ENCODE assay signal across 4 cellular contexts in the genomic region with DNA sequence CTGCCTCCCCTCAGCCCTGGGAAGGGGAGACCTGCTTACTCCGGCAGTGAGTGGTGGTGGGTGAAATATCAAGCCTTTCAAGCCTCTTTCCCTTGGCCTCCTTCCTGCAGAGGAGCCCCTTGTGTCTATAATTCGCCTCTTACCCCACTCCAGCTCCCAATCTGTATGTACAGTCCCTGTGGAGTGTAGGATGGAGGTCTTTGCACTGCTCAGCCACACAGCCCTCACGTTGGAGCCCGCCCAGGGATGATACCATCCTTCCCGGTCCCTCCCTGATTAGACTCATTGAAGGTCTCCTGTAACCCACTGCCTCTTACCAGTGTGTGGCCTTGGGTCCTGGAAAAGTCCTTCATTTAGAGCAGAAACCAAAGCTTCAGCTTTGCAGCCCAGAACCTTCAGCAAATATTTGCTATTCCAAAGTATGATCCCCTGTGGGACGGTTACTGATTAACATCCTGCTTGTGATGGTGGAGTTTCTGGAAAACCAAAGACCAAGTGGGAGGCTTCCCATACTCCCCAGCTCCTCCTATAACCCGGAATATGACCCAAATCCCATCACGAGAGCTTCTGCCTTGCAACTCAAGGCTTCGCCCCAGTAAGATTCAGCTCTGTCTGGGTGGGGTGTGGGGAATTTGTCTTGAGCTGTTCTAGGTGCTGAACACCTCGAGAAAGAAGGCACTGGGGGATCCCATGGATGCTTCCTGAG.
TF ChIP-seq lines count a peak whose summit lies in the region.

A gene with protein sequence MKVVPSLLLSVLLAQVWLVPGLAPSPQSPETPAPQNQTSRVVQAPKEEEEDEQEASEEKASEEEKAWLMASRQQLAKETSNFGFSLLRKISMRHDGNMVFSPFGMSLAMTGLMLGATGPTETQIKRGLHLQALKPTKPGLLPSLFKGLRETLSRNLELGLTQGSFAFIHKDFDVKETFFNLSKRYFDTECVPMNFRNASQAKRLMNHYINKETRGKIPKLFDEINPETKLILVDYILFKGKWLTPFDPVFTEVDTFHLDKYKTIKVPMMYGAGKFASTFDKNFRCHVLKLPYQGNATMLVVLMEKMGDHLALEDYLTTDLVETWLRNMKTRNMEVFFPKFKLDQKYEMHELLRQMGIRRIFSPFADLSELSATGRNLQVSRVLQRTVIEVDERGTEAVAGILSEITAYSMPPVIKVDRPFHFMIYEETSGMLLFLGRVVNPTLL (minus strand): TSS at position 397 of the 706 bp plus-strand sequence. CDS start 2,675 bp downstream, outside the sequence.

TF ChIP-seq in A549, 52 proteins besides CTCF, POLR2A, EP300 and RAD21:
- TF ChIP-seq, protein P1, sequence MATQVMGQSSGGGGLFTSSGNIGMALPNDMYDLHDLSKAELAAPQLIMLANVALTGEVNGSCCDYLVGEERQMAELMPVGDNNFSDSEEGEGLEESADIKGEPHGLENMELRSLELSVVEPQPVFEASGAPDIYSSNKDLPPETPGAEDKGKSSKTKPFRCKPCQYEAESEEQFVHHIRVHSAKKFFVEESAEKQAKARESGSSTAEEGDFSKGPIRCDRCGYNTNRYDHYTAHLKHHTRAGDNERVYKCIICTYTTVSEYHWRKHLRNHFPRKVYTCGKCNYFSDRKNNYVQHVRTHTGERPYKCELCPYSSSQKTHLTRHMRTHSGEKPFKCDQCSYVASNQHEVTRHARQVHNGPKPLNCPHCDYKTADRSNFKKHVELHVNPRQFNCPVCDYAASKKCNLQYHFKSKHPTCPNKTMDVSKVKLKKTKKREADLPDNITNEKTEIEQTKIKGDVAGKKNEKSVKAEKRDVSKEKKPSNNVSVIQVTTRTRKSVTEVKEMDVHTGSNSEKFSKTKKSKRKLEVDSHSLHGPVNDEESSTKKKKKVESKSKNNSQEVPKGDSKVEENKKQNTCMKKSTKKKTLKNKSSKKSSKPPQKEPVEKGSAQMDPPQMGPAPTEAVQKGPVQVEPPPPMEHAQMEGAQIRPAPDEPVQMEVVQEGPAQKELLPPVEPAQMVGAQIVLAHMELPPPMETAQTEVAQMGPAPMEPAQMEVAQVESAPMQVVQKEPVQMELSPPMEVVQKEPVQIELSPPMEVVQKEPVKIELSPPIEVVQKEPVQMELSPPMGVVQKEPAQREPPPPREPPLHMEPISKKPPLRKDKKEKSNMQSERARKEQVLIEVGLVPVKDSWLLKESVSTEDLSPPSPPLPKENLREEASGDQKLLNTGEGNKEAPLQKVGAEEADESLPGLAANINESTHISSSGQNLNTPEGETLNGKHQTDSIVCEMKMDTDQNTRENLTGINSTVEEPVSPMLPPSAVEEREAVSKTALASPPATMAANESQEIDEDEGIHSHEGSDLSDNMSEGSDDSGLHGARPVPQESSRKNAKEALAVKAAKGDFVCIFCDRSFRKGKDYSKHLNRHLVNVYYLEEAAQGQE (IDR thresholded peaks at IDR 0.05), result peak; percentile 88
- TF ChIP-seq RNF2 (IDR thresholded peaks at IDR 0.05; ENCODE audit: borderline replicate concordance, low read depth), result no peak
- TF ChIP-seq CHD2 (IDR thresholded peaks at IDR 0.05; ENCODE audit: low read length, partially characterized antibody), result no peak
- no peak for TF ChIP-seq MAZ (IDR thresholded peaks at IDR 0.05; ENCODE audit: borderline replicate concordance, low read depth, low read length)
- TF ChIP-seq CHD4 (IDR thresholded peaks at IDR 0.05; ENCODE audit: borderline replicate concordance), result no peak
- peak; percentile 97 for TF ChIP-seq EHMT2 (IDR thresholded peaks at IDR 0.05; ENCODE audit: low read depth)
- TF ChIP-seq POLR2AphosphoS2 (conservative IDR thresholded peaks at IDR 0.05; ENCODE audit: low read length), result no peak

TF ChIP-seq in HCT116, 20 proteins besides CTCF, POLR2A, EP300 and RAD21:
- TF ChIP-seq SP1 (IDR thresholded peaks at IDR 0.05; ENCODE audit: low read depth), result no peak
- TF ChIP-seq, protein P1 (IDR thresholded peaks at IDR 0.05; ENCODE audit: low read depth), result peak; percentile 31; the same call in 1 of the 2 replicates
TF ChIP-seq in HCT116: peak in this region for 1.

TF ChIP-seq in WTC11, 78 proteins besides CTCF, POLR2A, EP300 and RAD21:
- TF ChIP-seq ZNF232 (CRISPR knock-in tag; IDR thresholded peaks at IDR 0.05) (no peak), GABPB1 (CRISPR knock-in tag; IDR thresholded peaks at IDR 0.05) (peak; percentile 13; the same call in 1 of the 2 replicates)
TF ChIP-seq in WTC11: peak in this region for 1.

TF ChIP-seq in liver, 16 proteins besides CTCF, POLR2A, EP300 and RAD21:
- TF ChIP-seq SP1 (IDR thresholded peaks at IDR 0.05) (peak; percentile 97), YY1 (IDR thresholded peaks at IDR 0.05) (peak; percentile 95), RXRA (IDR thresholded peaks at IDR 0.05) (peak; percentile 67 to 91), HNF4G (IDR thresholded peaks at IDR 0.05) (peak; percentile 88), FOXA1 (IDR thresholded peaks at IDR 0.05) (peak; percentile 55), FOXA2 (IDR thresholded peaks at IDR 0.05) (peak; percentile 54), GABPA (IDR thresholded peaks at IDR 0.05 in 1 of 2, conservative IDR thresholded peaks at IDR 0.05 in 1 of 2) (peak in 1 of 2 donors; percentile 20), HNF4A (conservative IDR thresholded peaks at IDR 0.05) (peak; percentile 91 to 94), EGR1 (IDR thresholded peaks at IDR 0.05; ENCODE audit: low read depth in 2 of 2) (peak in 1 of 2 donors; percentile 76), NR2F2 (IDR thresholded peaks at IDR 0.05) (no peak), JUND (IDR thresholded peaks at IDR 0.05) (peak; percentile 46 to 87), TAF1 (conservative IDR thresholded peaks at IDR 0.05) (peak; percentile 98)
- TF ChIP-seq, protein P1 (IDR thresholded peaks at IDR 0.05), result peak; percentile 94
- TF ChIP-seq, protein P2, sequence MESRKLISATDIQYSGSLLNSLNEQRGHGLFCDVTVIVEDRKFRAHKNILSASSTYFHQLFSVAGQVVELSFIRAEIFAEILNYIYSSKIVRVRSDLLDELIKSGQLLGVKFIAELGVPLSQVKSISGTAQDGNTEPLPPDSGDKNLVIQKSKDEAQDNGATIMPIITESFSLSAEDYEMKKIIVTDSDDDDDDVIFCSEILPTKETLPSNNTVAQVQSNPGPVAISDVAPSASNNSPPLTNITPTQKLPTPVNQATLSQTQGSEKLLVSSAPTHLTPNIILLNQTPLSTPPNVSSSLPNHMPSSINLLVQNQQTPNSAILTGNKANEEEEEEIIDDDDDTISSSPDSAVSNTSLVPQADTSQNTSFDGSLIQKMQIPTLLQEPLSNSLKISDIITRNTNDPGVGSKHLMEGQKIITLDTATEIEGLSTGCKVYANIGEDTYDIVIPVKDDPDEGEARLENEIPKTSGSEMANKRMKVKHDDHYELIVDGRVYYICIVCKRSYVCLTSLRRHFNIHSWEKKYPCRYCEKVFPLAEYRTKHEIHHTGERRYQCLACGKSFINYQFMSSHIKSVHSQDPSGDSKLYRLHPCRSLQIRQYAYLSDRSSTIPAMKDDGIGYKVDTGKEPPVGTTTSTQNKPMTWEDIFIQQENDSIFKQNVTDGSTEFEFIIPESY (IDR thresholded peaks at IDR 0.05), result peak; percentile 90
- TF ChIP-seq, protein P3, sequence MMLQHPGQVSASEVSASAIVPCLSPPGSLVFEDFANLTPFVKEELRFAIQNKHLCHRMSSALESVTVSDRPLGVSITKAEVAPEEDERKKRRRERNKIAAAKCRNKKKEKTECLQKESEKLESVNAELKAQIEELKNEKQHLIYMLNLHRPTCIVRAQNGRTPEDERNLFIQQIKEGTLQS (IDR thresholded peaks at IDR 0.05), result no peak
- TF ChIP-seq, protein P4, sequence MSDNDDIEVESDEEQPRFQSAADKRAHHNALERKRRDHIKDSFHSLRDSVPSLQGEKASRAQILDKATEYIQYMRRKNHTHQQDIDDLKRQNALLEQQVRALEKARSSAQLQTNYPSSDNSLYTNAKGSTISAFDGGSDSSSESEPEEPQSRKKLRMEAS (IDR thresholded peaks at IDR 0.05), result peak; percentile 88
